Comparison of ENCODE assay signal across 1 cellular context in genomic region chr7:76368190-76368589, GRCh38.
A peak's percentile ranks its signal among the peaks of the same experiment; 100 is the strongest.
TF ChIP-seq lines count a peak whose summit lies in the region.

No MANE protein-coding gene starts in this region.

TF ChIP-seq in K562, 482 proteins besides CTCF, POLR2A, EP300 and RAD21:
- TF ChIP-seq ZNF324 (CRISPR knock-in tag; IDR thresholded peaks at IDR 0.05) (no peak), PKNOX1 (IDR thresholded peaks at IDR 0.05) (no peak), KDM1A (IDR thresholded peaks at IDR 0.05) (peak in 1 of 2 experiments; percentile 38; a peak in 1 of 4 replicates), BCOR (IDR thresholded peaks at IDR 0.05) (peak; percentile 56), TBL1XR1 (IDR thresholded peaks at IDR 0.05; ENCODE audit: low read length in 2 of 2) (no peak), EHMT2 (IDR thresholded peaks at IDR 0.05) (0 out of 2 replicates have a peak, but pooled peaks have one; percentile 16), ADNP (tag; IDR thresholded peaks at IDR 0.05) (no peak)
